29 cellular contexts compared by ENCODE assay signal in the genomic region with DNA sequence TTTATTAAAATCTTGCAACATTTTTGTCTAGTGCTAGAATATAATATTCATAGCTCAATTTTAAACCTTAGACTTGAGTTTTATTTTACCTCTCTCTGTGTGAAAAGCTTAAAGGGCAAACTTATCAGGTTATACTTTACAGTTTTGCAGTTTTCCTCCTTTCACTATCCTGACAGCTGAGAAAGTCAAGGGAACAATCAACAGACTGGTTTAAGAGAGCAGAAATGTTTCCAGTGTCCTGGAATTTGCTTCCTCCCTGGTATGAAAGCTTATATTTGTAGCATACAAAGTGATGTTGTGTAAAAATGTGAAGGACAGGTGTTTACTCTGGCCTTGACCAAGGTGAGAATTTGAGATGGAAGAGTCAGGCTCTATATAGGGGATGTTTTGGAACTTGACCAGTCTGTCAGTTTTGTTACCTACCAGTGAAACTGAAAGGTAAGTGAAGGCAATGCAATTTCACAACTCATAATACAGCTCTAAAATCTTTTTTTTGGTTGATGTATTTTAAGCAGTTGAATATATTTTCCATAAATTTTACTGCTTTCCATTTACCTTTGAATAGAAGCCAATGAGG.
"Had no signal": no experiment of that assay in that cellular context is flagged by ENCODE, and none has a peak within 500 bp of the region (broad histone marks: within the 10 kb centered on the region; RNA-seq: fewer than 3 reads in every experiment).

No MANE protein-coding gene starts in this region.

- H3K9me3 ChIP-seq: Peyer's patch, SJCRH30 had no signal

- H3K27me3 Mint-ChIP-seq: T-helper 17 cell had no signal

- H3K4me1 Mint-ChIP-seq: activated CD4-positive, alpha-beta T cell treated with anti-CD3 and anti-CD28 coated beads, Interleukin-2, amount 10 ng/mL, durations not matched to agents 7 days and 5 days; central memory CD8-positive, alpha-beta T cell; T-helper 17 cell had no signal

- FAIRE-seq: astrocyte had no signal

- H3K27ac ChIP-seq: Peyer's patch, RWPE1, SJCRH30 had no signal

- H3K4me3 ChIP-seq: Peyer's patch, SJCRH30 had no signal

- H3K4me3 Mint-ChIP-seq: activated CD4-positive, alpha-beta memory T cell treated with anti-CD3 and anti-CD28 coated beads for 36 hours; activated CD4-positive, alpha-beta T cell treated with anti-CD3 and anti-CD28 coated beads, Interleukin-2, amount 10 ng/mL, durations not matched to agents 7 days and 5 days; activated naive CD4-positive, alpha-beta T cell treated with anti-CD3 and anti-CD28 coated beads for 36 hours; activated naive CD8-positive, alpha-beta T cell; activated T-cell treated with anti-CD3 and anti-CD28 coated beads, Interleukin-2, amount 50 U/mL, for 4 hours; brain; central memory CD8-positive, alpha-beta T cell; T-helper 17 cell had no signal

- H3K27ac Mint-ChIP-seq: activated CD4-positive, alpha-beta memory T cell treated with anti-CD3 and anti-CD28 coated beads for 36 hours; activated CD4-positive, alpha-beta T cell treated with anti-CD3 and anti-CD28 coated beads, Interleukin-2, amount 10 ng/mL, durations not matched to agents 7 days and 5 days; activated naive CD4-positive, alpha-beta T cell treated with anti-CD3 and anti-CD28 coated beads for 36 hours; activated naive CD8-positive, alpha-beta T cell; T-helper 17 cell had no signal

- H3K9me3 Mint-ChIP-seq: activated CD4-positive, alpha-beta memory T cell treated with anti-CD3 and anti-CD28 coated beads for 36 hours; activated CD4-positive, alpha-beta T cell treated with anti-CD3 and anti-CD28 coated beads, Interleukin-2, amount 10 ng/mL, durations not matched to agents 7 days and 5 days; activated naive CD4-positive, alpha-beta T cell treated with anti-CD3 and anti-CD28 coated beads for 36 hours; activated T-cell treated with anti-CD3 and anti-CD28 coated beads, Interleukin-2, amount 50 U/mL, for 4 hours; brain; central memory CD8-positive, alpha-beta T cell had no signal

- DNase-seq: activated CD4-positive, alpha-beta memory T cell treated with anti-CD3 and anti-CD28 coated beads for 36 hours; activated CD4-positive, alpha-beta T cell treated with anti-CD3 and anti-CD28 coated beads, Interleukin-2, amount 10 ng/mL, durations not matched to agents 7 days and 5 days; activated CD4-positive, CD25-positive, alpha-beta regulatory T cell; activated CD8-positive, alpha-beta memory T cell treated with anti-CD3 and anti-CD28 coated beads for 24 hours; activated gamma-delta T cell; activated naive CD4-positive, alpha-beta T cell treated with anti-CD3 and anti-CD28 coated beads for 36 hours; activated T-cell treated with anti-CD3 and anti-CD28 coated beads, Interleukin-2, amount 50 U/mL, for 4 hours; amygdala; Kasumi-1; KBM-7; NCI-H1048; NCI-H146; NCI-H187 treated with DMSO at 0.1 percent for 48 hours; NCI-H2081 treated with DMSO at 0.1 percent for 48 hours; NCI-H2171 treated with DMSO at 0.1 percent for 48 hours; NCI-H226; NCI-H526; NCI-H774; NK-92 treated with Interleukin-12 subunit alpha and Interleukin-12 subunit beta, amount 100 ng/mL, for 24 hours; Peyer's patch; Right ventricle myocardium superior; SJCRH30; T-helper 17 cell; T-helper 9 cell had no signal

- H3K36me3 Mint-ChIP-seq: activated CD4-positive, alpha-beta memory T cell treated with anti-CD3 and anti-CD28 coated beads for 36 hours; activated naive CD8-positive, alpha-beta T cell; brain had no signal

- H3K4me1 ChIP-seq: Peyer's patch had no signal

- H3K27me3 ChIP-seq: Peyer's patch, SJCRH30 had no signal

- ATAC-seq: activated T-cell treated with anti-CD3 and anti-CD28 coated beads, Interleukin-2, amount 50 U/mL, for 4 hours; T-helper 17 cell had no signal

- H3K36me3 ChIP-seq: Peyer's patch, SJCRH30 had no signal
